ENCODE assay signal across 8 cellular contexts in genomic region chr19:49689133-49690072, GRCh38. TPM values are rescaled to one million over a fixed set of nuclear protein-coding genes. Genes with fewer than 3 reads are reported as not detected.
DNase-seq lines count a peak whose midpoint lies in the region; ATAC-seq, FAIRE-seq and TF ChIP-seq lines count a peak whose summit lies in the region.

A gene with protein sequence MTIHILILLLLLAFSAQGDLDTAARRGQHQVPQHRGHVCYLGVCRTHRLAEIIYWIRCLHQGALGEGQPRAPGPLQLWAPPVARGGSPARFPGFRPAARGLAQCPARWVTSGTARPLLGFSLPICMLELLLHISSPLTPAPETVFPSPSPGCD (plus strand): TSS chr19:49689594. CDS start chr19:49689838, 244 bp downstream.

- peaks cover 21% of the 10 kb centered on the region for H3K27me3 Mint-ChIP-seq in activated naive CD8-positive, alpha-beta T cell treated with anti-CD3 and anti-CD28 coated beads, Interleukin-2, amount 50 U/mL, for 24 hours

- no peaks in the 10 kb centered on the region for H3K9me3 Mint-ChIP-seq in activated naive CD8-positive, alpha-beta T cell treated with anti-CD3 and anti-CD28 coated beads, Interleukin-2, amount 50 U/mL, for 24 hours

- H3K4me1 Mint-ChIP-seq in activated naive CD8-positive, alpha-beta T cell treated with anti-CD3 and anti-CD28 coated beads, Interleukin-2, amount 50 U/mL, for 24 hours: peaks cover 27% of the 10 kb centered on the region

- ATAC-seq in activated naive CD8-positive, alpha-beta T cell treated with anti-CD3 and anti-CD28 coated beads, Interleukin-2, amount 50 U/mL, for 24 hours: peak; percentile 26
- peak; percentile 39 for ATAC-seq in sciatic nerve

- no peak for TF ChIP-seq CTCF in GM10266 (IDR thresholded peaks at IDR 0.05; ENCODE audit: control insufficient read depth, insufficient read depth, low read depth, missing control alignments)

- FAIRE-seq in HTR-8/SVneo (lab: Jason Lieb, UNC): no peak

- H3K4me3 Mint-ChIP-seq in activated naive CD8-positive, alpha-beta T cell treated with anti-CD3 and anti-CD28 coated beads, Interleukin-2, amount 50 U/mL, for 24 hours: peak within 1 kb of the TSS; percentile 60

- DNase-seq in GM10266 (ENCODE audit: extremely low spot score): peak; percentile 56
- peak; percentile 30 for DNase-seq in NCI-H345 treated with DMSO at 0.1 percent for 48 hours (lab: John Stamatoyannopoulos, UW; ENCODE audit: unreplicated experiment)
- peak; percentile 64 for DNase-seq in activated naive CD8-positive, alpha-beta T cell treated with anti-CD3 and anti-CD28 coated beads, Interleukin-2, amount 50 U/mL, for 24 hours
- peak in 32 of 51 donors; percentile 4 to 67 (median 35) for DNase-seq in hypothalamus (lab: John Stamatoyannopoulos, UW)
- no peak for DNase-seq in sciatic nerve (ENCODE audit: low spot score)
- DNase-seq in mesenteric fat pad (ENCODE audit: low spot score): no peak
- DNase-seq in posterior vena cava (ENCODE audit: low spot score): no peak
- DNase-seq in HTR-8/SVneo (ENCODE audit: insufficient read length, low spot score): no peak

- intact Hi-C loops in sciatic nerve (cut with DNase I) (no loop called here), posterior vena cava (cut with DNase I) (no loop called here)

- H3K27ac Mint-ChIP-seq in activated naive CD8-positive, alpha-beta T cell treated with anti-CD3 and anti-CD28 coated beads, Interleukin-2, amount 50 U/mL, for 24 hours: peak within 1 kb of the TSS; percentile 52

- H3K36me3 Mint-ChIP-seq in activated naive CD8-positive, alpha-beta T cell treated with anti-CD3 and anti-CD28 coated beads, Interleukin-2, amount 50 U/mL, for 24 hours (ENCODE audit: low read depth): peaks cover 27% of the 10 kb centered on the region

RNA-seq across cellular contexts. Expression of the gene that starts here (rescaled TPM):
- total RNA-seq in sciatic nerve (3.7 TPM), mesenteric fat pad (1.3 TPM), posterior vena cava (1 to 10 TPM in 1 of 2 donors, under 1 TPM in 1; 1.00 to 1.0 TPM)

Comparison
In these comparisons a context has a peak if more than half of its experiments do, and no peak if none do; other contexts are left out.
1. DNase-seq: peak in GM10266 (single experiment), NCI-H345 treated with DMSO at 0.1 percent for 48 hours (single experiment), activated naive CD8-positive, alpha-beta T cell treated with anti-CD3 and anti-CD28 coated beads, Interleukin-2, amount 50 U/mL, for 24 hours (single experiment) and hypothalamus (32 of 51); none in sciatic nerve (single experiment), mesenteric fat pad (single experiment), posterior vena cava (single experiment) and HTR-8/SVneo (single experiment).